Comparison of ENCODE assay signal across 8 cellular contexts in genomic region chr9:81687521-81688261, GRCh38. TPM values are rescaled to one million over a fixed set of nuclear protein-coding genes. Genes with fewer than 3 reads are reported as not detected.
DNase-seq lines count a peak whose midpoint lies in the region; ATAC-seq and TF ChIP-seq lines count a peak whose summit lies in the region.

No MANE protein-coding gene starts in this region.

- no peaks in the 10 kb centered on the region; the same call in 1 of the 2 replicates for H3K4me1 ChIP-seq in iPS DF 6.9 (ENCODE audit: control insufficient read depth, insufficient read depth, low read length)
- H3K4me1 ChIP-seq in gastrocnemius medialis, result peaks cover 41 to 47% of the 10 kb centered on the region in 2 donors

- H3K4me3 ChIP-seq in AG04449 (ENCODE audit: low read depth, low read length) (peak overlapping the region; percentile 62), HFF-Myc (replicated peaks; ENCODE audit: low read depth, low read length) (peak overlapping the region; percentile 54), iPS DF 6.9 (ENCODE audit: low read length) (peak overlapping the region; percentile 60), gastrocnemius medialis (peak overlapping the region; percentile 74 to 92 (median 86))

- H3K27ac Mint-ChIP-seq in activated naive CD8-positive, alpha-beta T cell treated with anti-CD3 and anti-CD28 coated beads, Interleukin-2, amount 50 U/mL, for 24 hours, result no peak overlapping the region

- peak in 1 of 2 donors; percentile 31 for TF ChIP-seq POLR2A in gastrocnemius medialis (IDR thresholded peaks at IDR 0.05)

- peaks cover 31% of the 10 kb centered on the region for H3K27me3 Mint-ChIP-seq in activated naive CD8-positive, alpha-beta T cell treated with anti-CD3 and anti-CD28 coated beads, Interleukin-2, amount 50 U/mL, for 24 hours

- no peak for ATAC-seq in activated naive CD8-positive, alpha-beta T cell treated with anti-CD3 and anti-CD28 coated beads, Interleukin-2, amount 50 U/mL, for 24 hours
- ATAC-seq in gastrocnemius medialis, result peak in 1 of 2 donors; percentile 3
- ATAC-seq in HG03175 (IDR thresholded peaks at IDR 0.05; ENCODE audit: unreplicated experiment), result no peak
- no peak for ATAC-seq in HG03520 (IDR thresholded peaks at IDR 0.05; ENCODE audit: unreplicated experiment)

- no CpG with 5 or more reads among the region's 51 CpGs for WGBS in iPS DF 6.9 (ENCODE audit: insufficient coverage, insufficient read length)

- H3K4me1 Mint-ChIP-seq in activated naive CD8-positive, alpha-beta T cell treated with anti-CD3 and anti-CD28 coated beads, Interleukin-2, amount 50 U/mL, for 24 hours, result peaks cover 15% of the 10 kb centered on the region

- H3K9me3 Mint-ChIP-seq in activated naive CD8-positive, alpha-beta T cell treated with anti-CD3 and anti-CD28 coated beads, Interleukin-2, amount 50 U/mL, for 24 hours, result no peaks in the 10 kb centered on the region

- no peak overlapping the region for H3K4me3 Mint-ChIP-seq in activated naive CD8-positive, alpha-beta T cell treated with anti-CD3 and anti-CD28 coated beads, Interleukin-2, amount 50 U/mL, for 24 hours

- no peaks in the 10 kb centered on the region for H3K36me3 Mint-ChIP-seq in activated naive CD8-positive, alpha-beta T cell treated with anti-CD3 and anti-CD28 coated beads, Interleukin-2, amount 50 U/mL, for 24 hours (ENCODE audit: low read depth)

- TF ChIP-seq CTCF in AG04449 (IDR thresholded peaks at IDR 0.05; ENCODE audit: insufficient read depth, low read length, missing control alignments) (no peak), HFF-Myc (IDR thresholded peaks at IDR 0.05; ENCODE audit: low read depth, low read length, missing control alignments) (no peak), gastrocnemius medialis (IDR thresholded peaks at IDR 0.05 in 4 of 5, conservative IDR thresholded peaks at IDR 0.05 in 1 of 5) (no peak)

- H3K27me3 ChIP-seq in iPS DF 6.9 (ENCODE audit: control insufficient read depth, insufficient read depth, low read length), result no peaks in the 10 kb centered on the region
- no peaks in the 10 kb centered on the region for H3K27me3 ChIP-seq in gastrocnemius medialis

- H3K9me3 ChIP-seq in iPS DF 6.9 (ENCODE audit: control insufficient read depth, insufficient read depth, low read length), result no peaks in the 10 kb centered on the region
- no peaks in the 10 kb centered on the region for H3K9me3 ChIP-seq in gastrocnemius medialis

- CTCF ChIA-PET in AG04449 (lab: Yijun Ruan, JAX), result interaction anchor here (1.2 to 3.1 kb wide), 3 partner anchors 164 to 536 kb away, joined by 3 to 33 read pairs (median 3); no protein-coding TSS in a partner anchor

- H3K27ac ChIP-seq in iPS DF 6.9 (ENCODE audit: low read length) (no peak overlapping the region), gastrocnemius medialis (peak overlapping the region; percentile 94 to 98 (median 96))

- in situ Hi-C loops in gastrocnemius medialis (cut with MboI; ENCODE audit: low sequenced_read_pairs in 4 of 4), result no loop called here

- intact Hi-C loops in gastrocnemius medialis (cut with DNase I; ENCODE audit: low total_unique reads), result loop anchor here (1.0 to 10.0 kb wide), 9 partner anchors 75 to 1623 kb away; no protein-coding TSS in a partner anchor

- POLR2A ChIA-PET in AG04449 (lab: Yijun Ruan, JAX), result no interaction called here

- H3K36me3 ChIP-seq in iPS DF 6.9 (ENCODE audit: control insufficient read depth, insufficient read depth, low read length), result peaks cover 3% of the 10 kb centered on the region; the same call in 1 of the 2 replicates
- no peaks in the 10 kb centered on the region for H3K36me3 ChIP-seq in gastrocnemius medialis

- DNase-seq in AG04449 (ENCODE audit: low read depth, low spot score) (no peak), HFF-Myc (ENCODE audit: extremely low read depth, low read depth) (no peak), iPS DF 6.9 (ENCODE audit: low read depth, low spot score) (no peak), gastrocnemius medialis (peak; percentile 30 to 45), GM19240 (ENCODE audit: insufficient read length, low spot score) (no peak)
- DNase-seq in activated naive CD8-positive, alpha-beta T cell treated with anti-CD3 and anti-CD28 coated beads, Interleukin-2, amount 50 U/mL, for 24 hours, result peak; percentile 9

RNA-seq across cellular contexts. Expression of gene TLE1, which starts 1.7 kb away (rescaled TPM):
- 100 to 1,000 TPM in 1 of 4 donors, 10 to 100 TPM in 3; 32.0 to 159 (median 55.4) TPM for total RNA-seq in gastrocnemius medialis

Comparison
In these comparisons a context has a peak if more than half of its experiments do, and no peak if none do; other contexts are left out.
1. DNase-seq: peak in activated naive CD8-positive, alpha-beta T cell treated with anti-CD3 and anti-CD28 coated beads, Interleukin-2, amount 50 U/mL, for 24 hours (single experiment) and gastrocnemius medialis (2 of 2); none in AG04449 (single experiment), HFF-Myc (single experiment), iPS DF 6.9 (single experiment) and GM19240 (single experiment).
2. Peak in every context shown above with its lines, with median percentiles within 50 percentile points of each other: H3K4me3 ChIP-seq.